In the genomic region with DNA sequence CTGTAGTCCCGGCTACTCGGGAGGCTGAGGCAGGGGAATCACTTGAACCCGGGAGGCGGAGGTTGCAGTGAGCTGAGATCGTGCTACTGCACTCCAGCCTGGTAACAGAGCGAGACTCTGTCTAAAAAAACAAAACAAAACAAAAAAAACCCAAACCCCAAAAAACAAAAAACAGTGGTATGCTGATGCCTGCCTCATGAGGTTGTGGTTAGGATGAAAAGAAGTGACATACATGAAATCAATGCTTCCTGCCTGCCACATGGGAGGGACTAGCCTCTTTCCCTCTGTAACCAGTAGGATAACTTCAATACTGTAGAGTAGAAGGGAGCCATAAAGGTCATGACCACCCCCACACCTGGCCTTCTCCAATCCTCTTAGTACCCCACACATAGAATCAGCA, we compare ENCODE assay signal across 1 cellular context.
TF ChIP-seq lines count a peak whose summit lies in the region.

No MANE protein-coding gene starts in this region.

TF ChIP-seq in GM12878, 131 proteins besides CTCF, POLR2A, EP300 and RAD21:
- peak; percentile 44; the same call in 1 of the 2 replicates for TF ChIP-seq RUNX3 (IDR thresholded peaks at IDR 0.05; ENCODE audit: low read length)
- TF ChIP-seq ETV6 (conservative IDR thresholded peaks at IDR 0.05 in 1 of 2, IDR thresholded peaks at IDR 0.05 in 1 of 2; ENCODE audit: borderline replicate concordance in 1 of 2, low read depth in 1 of 2): no peak
- no peak for TF ChIP-seq ZNF384 (IDR thresholded peaks at IDR 0.05; ENCODE audit: borderline replicate concordance, low read depth, low read length)
- no peak for TF ChIP-seq BMI1 (IDR thresholded peaks at IDR 0.05; ENCODE audit: borderline replicate concordance)
- TF ChIP-seq HDAC6 (IDR thresholded peaks at IDR 0.05; ENCODE audit: unreplicated experiment): no peak
- no peak for TF ChIP-seq NR2C1 (IDR thresholded peaks at IDR 0.05)
